Comparison of ENCODE assay signal across 8 cellular contexts in the genomic region with DNA sequence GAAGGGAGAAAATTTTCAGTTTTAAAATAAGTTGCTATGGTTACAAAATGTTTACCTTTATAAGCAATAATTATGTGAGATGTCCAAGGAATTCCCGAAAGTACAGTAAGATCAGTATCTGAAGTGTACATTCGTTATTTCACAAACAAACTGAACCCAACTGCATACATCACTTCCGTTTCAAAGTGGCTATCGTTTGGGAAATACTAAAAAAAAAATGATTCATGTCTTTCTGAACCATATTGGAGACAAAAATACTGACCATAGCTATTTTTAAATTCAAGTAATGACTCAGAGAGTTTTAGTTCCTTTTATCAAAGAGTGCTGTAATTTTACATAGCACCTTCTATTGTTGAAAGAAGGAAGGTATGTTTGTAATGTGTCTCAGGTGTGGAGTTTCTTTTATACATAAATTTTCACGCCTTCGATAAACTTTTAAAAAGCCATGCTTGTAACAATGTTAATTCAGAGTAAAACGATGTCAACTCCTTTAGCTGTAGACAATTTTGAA. TPM values are rescaled to one million over a fixed set of nuclear protein-coding genes. Genes with fewer than 3 reads are reported as not detected.
DNase-seq lines count a peak whose midpoint lies in the region; ATAC-seq and TF ChIP-seq lines count a peak whose summit lies in the region.

No MANE protein-coding gene starts in this region.

- H4K20me1 ChIP-seq in IMR-90 (ENCODE audit: insufficient read depth, low read length) = no peaks in the 10 kb centered on the region

- H3K27ac ChIP-seq in IMR-90 (ENCODE audit: insufficient read depth, low read length) = no peak overlapping the region
- H3K27ac ChIP-seq in body of pancreas = peak overlapping the region in 1 of 4 donors; percentile 45

- H3K9me3 ChIP-seq in IMR-90 (ENCODE audit: control insufficient read depth, insufficient read depth, low read length) = no peaks in the 10 kb centered on the region
- no peaks in the 10 kb centered on the region for H3K9me3 ChIP-seq in body of pancreas

- peaks cover 48 to 54% of the 10 kb centered on the region in 2 experiments for H3K79me1 ChIP-seq in IMR-90 (ENCODE audit: low read depth in 1 of 2, low read length in 2 of 2)

- in situ Hi-C loops in IMR-90 (cut with MboI; ENCODE audit: low sequenced_read_pairs) = loop anchor here (10.0 kb wide), 1 partner anchor 161 kb away; no protein-coding TSS in a partner anchor

- peaks cover 7% of the 10 kb centered on the region for H3K36me3 Mint-ChIP-seq in stimulated activated memory B cell treated with anti-CD40 and anti-IgM and Interleukin-4, amounts not matched to agents 10 μg/mL and 1 μg/mL and 100 μg/mL, for 72 hours

- H4K91ac ChIP-seq in IMR-90 (ENCODE audit: insufficient read depth, low read depth, low read length) = no peak overlapping the region

- no CpG with 5 or more reads among the region's 7 CpGs for WGBS in IMR-90 (ENCODE audit: extremely low coverage in 2 of 2, insufficient read length in 1 of 2), 2 experiments
- WGBS in body of pancreas, 2 donors = 42 to 63% methylated on average over 7 of the region's 7 CpGs

- H2BK20ac ChIP-seq in IMR-90 (ENCODE audit: low read depth, low read length) = no peak overlapping the region

- peak overlapping the region; percentile 60; the same call in 1 of the 2 replicates for H3K4me2 ChIP-seq in IMR-90 (ENCODE audit: low read depth, low read length)

- H3K4me1 ChIP-seq in IMR-90 (ENCODE audit: control insufficient read depth, insufficient read depth, low read length) = peaks cover 2% of the 10 kb centered on the region; the same call in 1 of the 2 replicates
- H3K4me1 ChIP-seq in body of pancreas = peaks cover 26% of the 10 kb centered on the region

- no peak overlapping the region for H3K56ac ChIP-seq in IMR-90 (ENCODE audit: extremely low read depth, insufficient read depth, low read length)

- no peak overlapping the region for H4K8ac ChIP-seq in IMR-90 (ENCODE audit: low read depth in 2 of 2, low read length in 2 of 2)

- POLR2A ChIA-PET in GM10248 (lab: Yijun Ruan, JAX) (interaction anchor here (1.3 kb wide), 1 partner anchor 13 kb away, joined by 6 read pairs; no protein-coding TSS in a partner anchor), IMR-90 (lab: Charles Lee; ENCODE audit: unreplicated experiment) (no interaction called here)

- H3K27me3 Mint-ChIP-seq in stimulated activated memory B cell treated with anti-CD40 and anti-IgM and Interleukin-4, amounts not matched to agents 10 μg/mL and 1 μg/mL and 100 μg/mL, for 72 hours = no peaks in the 10 kb centered on the region

- no peak overlapping the region for H3K4ac ChIP-seq in IMR-90 (ENCODE audit: low read depth, low read length)

- peak overlapping the region; percentile 46 for H3K27ac Mint-ChIP-seq in stimulated activated memory B cell treated with anti-CD40 and anti-IgM and Interleukin-4, amounts not matched to agents 10 μg/mL and 1 μg/mL and 100 μg/mL, for 72 hours

- H3K4me3 ChIP-seq in IMR-90 (ENCODE audit: insufficient read depth, low read depth, low read length) (no peak overlapping the region), body of pancreas (no peak overlapping the region)

- no peak overlapping the region for H3K14ac ChIP-seq in IMR-90 (replicated peaks; ENCODE audit: low read depth, low read length)

- peaks cover 59% of the 10 kb centered on the region for H3K4me1 Mint-ChIP-seq in stimulated activated memory B cell treated with anti-CD40 and anti-IgM and Interleukin-4, amounts not matched to agents 10 μg/mL and 1 μg/mL and 100 μg/mL, for 72 hours

- H2BK15ac ChIP-seq in IMR-90 (ENCODE audit: low read depth, low read length) = no peak overlapping the region

- no peak overlapping the region for H2AFZ ChIP-seq in IMR-90 (replicated peaks; ENCODE audit: low read length, poor library complexity)

- H2AK9ac ChIP-seq in IMR-90 (replicated peaks; ENCODE audit: low read depth, low read length, poor library complexity) = no peak overlapping the region

- CTCF ChIA-PET in GM10248 (lab: Yijun Ruan, JAX) (interaction anchor here (1.3 to 1.7 kb wide), 2 partner anchors 47 to 175 kb away, joined by 3 to 7 read pairs; no protein-coding TSS in a partner anchor), IMR-90 (lab: Yijun Ruan, JAX) (interaction anchor here (0.6 to 2.1 kb wide), 2 partner anchors 40 to 176 kb away, joined by 4 to 6 read pairs; no protein-coding TSS in a partner anchor)

- H3K27me3 ChIP-seq in IMR-90 (ENCODE audit: control insufficient read depth, insufficient read depth, low read length) (no peaks in the 10 kb centered on the region), body of pancreas (no peaks in the 10 kb centered on the region)

- peaks cover 5% of the 10 kb centered on the region for H3K9me1 ChIP-seq in IMR-90 (ENCODE audit: insufficient read depth, low read length)

- TF ChIP-seq POLR2A in IMR-90 (IDR thresholded peaks at IDR 0.05; ENCODE audit: low read depth, low read length) (no peak), body of pancreas (IDR thresholded peaks at IDR 0.05) (no peak)

- intact Hi-C loops in IMR-90 (cut with micrococcal nuclease) = no loop called here
- intact Hi-C loops in body of pancreas (cut with DNase I) = no loop called here

- peak overlapping the region; percentile 79 for H2BK5ac ChIP-seq in IMR-90 (ENCODE audit: low read depth, low read length, poor library complexity, severe bottlenecking)

- TF ChIP-seq CTCF in GM10248 (IDR thresholded peaks at IDR 0.05; ENCODE audit: control extremely low read depth, extremely low read depth, low read depth, missing control alignments) (no peak), IMR-90 (conservative IDR thresholded peaks at IDR 0.05; ENCODE audit: low read depth, low read length) (no peak), body of pancreas (IDR thresholded peaks at IDR 0.05) (no peak)

- BruUV-seq in IMR-90 (replicated peaks; lab: Mats Ljungman, UMichigan) = no TSS peak

- no peak overlapping the region for H4K5ac ChIP-seq in IMR-90 (ENCODE audit: low read depth, low read length)

- peak; percentile 73 for ATAC-seq in GM21528 (IDR thresholded peaks at IDR 0.05; ENCODE audit: low FRiP score, unreplicated experiment)
- ATAC-seq in IMR-90 (ENCODE audit: low read depth) = peak; percentile 56
- peak; percentile 58 for ATAC-seq in body of pancreas
- peak; percentile 82 for ATAC-seq in stimulated activated memory B cell treated with anti-CD40 and anti-IgM and Interleukin-4, amounts not matched to agents 10 μg/mL and 1 μg/mL and 100 μg/mL, for 72 hours

- dilution Hi-C loops in IMR-90 (cut with HindIII; ENCODE audit: low sequenced_read_pairs, unreplicated experiment) = no loop called here

- H3K18ac ChIP-seq in IMR-90 (ENCODE audit: low read depth, low read length) = no peak overlapping the region

- no peak overlapping the region for H3K4me3 Mint-ChIP-seq in stimulated activated memory B cell treated with anti-CD40 and anti-IgM and Interleukin-4, amounts not matched to agents 10 μg/mL and 1 μg/mL and 100 μg/mL, for 72 hours

- H2AK5ac ChIP-seq in IMR-90 (ENCODE audit: low read depth, low read length) = no peak overlapping the region

- no peak overlapping the region for H2BK120ac ChIP-seq in IMR-90 (ENCODE audit: low read depth, low read length)

- TF ChIP-seq RAD21 in IMR-90 (IDR thresholded peaks at IDR 0.05; ENCODE audit: low read length) = no peak

- DNase-seq in GM10248 (ENCODE audit: extremely low spot score) = peak; percentile 45
- DNase-seq in IMR-90 = peak; percentile 89
- DNase-seq in body of pancreas = no peak
- no peak for DNase-seq in SW480 (ENCODE audit: low spot score)
- DNase-seq in retina = no peak
- DNase-seq in NCI-H1694 (lab: John Stamatoyannopoulos, UW) = no peak

- H3K9ac ChIP-seq in IMR-90 (ENCODE audit: low read depth, low read length) = no peak overlapping the region

- no peaks in the 10 kb centered on the region for H3K9me3 Mint-ChIP-seq in stimulated activated memory B cell treated with anti-CD40 and anti-IgM and Interleukin-4, amounts not matched to agents 10 μg/mL and 1 μg/mL and 100 μg/mL, for 72 hours

- no peaks in the 10 kb centered on the region for H3K36me3 ChIP-seq in IMR-90 (ENCODE audit: control insufficient read depth, insufficient read depth, low read length)
- no peaks in the 10 kb centered on the region for H3K36me3 ChIP-seq in body of pancreas (replicated peaks in 1 of 2; ENCODE audit: insufficient read depth in 1 of 2, low read depth in 2 of 2)

- H3K23ac ChIP-seq in IMR-90 (ENCODE audit: low read depth, low read length) = no peak overlapping the region

TF ChIP-seq in IMR-90, 13 proteins besides CTCF, POLR2A, EP300 and RAD21:
- no peak for TF ChIP-seq NFE2L2 (IDR thresholded peaks at IDR 0.05; ENCODE audit: low read depth, low read length)
- peak; percentile 52; the same call in 1 of the 2 replicates for TF ChIP-seq FOS (IDR thresholded peaks at IDR 0.05; ENCODE audit: low read depth, low read length)
- no peak for TF ChIP-seq SMC3 (IDR thresholded peaks at IDR 0.05; ENCODE audit: low read depth, low read length)
- TF ChIP-seq CEBPB (IDR thresholded peaks at IDR 0.05; ENCODE audit: low read depth, low read length) = peak; percentile 97
- peak; percentile 76 for TF ChIP-seq MAFK (IDR thresholded peaks at IDR 0.05; ENCODE audit: low read depth, low read length)
- TF ChIP-seq RCOR1 (IDR thresholded peaks at IDR 0.05; ENCODE audit: insufficient replicate concordance, low read length) = no peak
- no peak for TF ChIP-seq RFX5 (IDR thresholded peaks at IDR 0.05; ENCODE audit: low read depth, low read length)
- TF ChIP-seq, protein P1, sequence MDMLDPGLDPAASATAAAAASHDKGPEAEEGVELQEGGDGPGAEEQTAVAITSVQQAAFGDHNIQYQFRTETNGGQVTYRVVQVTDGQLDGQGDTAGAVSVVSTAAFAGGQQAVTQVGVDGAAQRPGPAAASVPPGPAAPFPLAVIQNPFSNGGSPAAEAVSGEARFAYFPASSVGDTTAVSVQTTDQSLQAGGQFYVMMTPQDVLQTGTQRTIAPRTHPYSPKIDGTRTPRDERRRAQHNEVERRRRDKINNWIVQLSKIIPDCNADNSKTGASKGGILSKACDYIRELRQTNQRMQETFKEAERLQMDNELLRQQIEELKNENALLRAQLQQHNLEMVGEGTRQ (IDR thresholded peaks at IDR 0.05; ENCODE audit: low read depth, low read length) = no peak
- TF ChIP-seq MAZ (IDR thresholded peaks at IDR 0.05; ENCODE audit: borderline replicate concordance, low read depth, low read length) = no peak

RNA-seq across cellular contexts. Expression of a gene that starts 8.0 kb away (rescaled TPM):
- total RNA-seq in IMR-90 (2012; rRNA removed) (211 and 223 TPM in 2 replicates), body of pancreas (10 to 100 TPM; 26.7 to 37.1 TPM)
- 39.2 and 52.6 TPM in 2 replicates for polyA plus RNA-seq in IMR-90 (2012; rRNA removed)
- polyA plus RNA-seq in IMR-90 (2012; cell fraction: cytosol; rRNA removed) = 14.2 and 22.7 TPM in 2 replicates
- 23.2 and 164 TPM in 2 replicates for polyA plus RNA-seq in IMR-90 (2012; cell fraction: nucleus; rRNA removed; ENCODE audit: low replicate concordance)

Comparison
In these comparisons a context has a peak if more than half of its experiments do, and no peak if none do; other contexts are left out.
1. DNase-seq: peak in GM10248 (single experiment) and IMR-90 (single experiment); none in body of pancreas (0 of 4), SW480 (single experiment), retina (single experiment) and NCI-H1694 (single experiment).
2. Peak in every context shown above with its lines, with median percentiles within 50 percentile points of each other: ATAC-seq.